1 cellular context compared by ENCODE assay signal in the genomic region with DNA sequence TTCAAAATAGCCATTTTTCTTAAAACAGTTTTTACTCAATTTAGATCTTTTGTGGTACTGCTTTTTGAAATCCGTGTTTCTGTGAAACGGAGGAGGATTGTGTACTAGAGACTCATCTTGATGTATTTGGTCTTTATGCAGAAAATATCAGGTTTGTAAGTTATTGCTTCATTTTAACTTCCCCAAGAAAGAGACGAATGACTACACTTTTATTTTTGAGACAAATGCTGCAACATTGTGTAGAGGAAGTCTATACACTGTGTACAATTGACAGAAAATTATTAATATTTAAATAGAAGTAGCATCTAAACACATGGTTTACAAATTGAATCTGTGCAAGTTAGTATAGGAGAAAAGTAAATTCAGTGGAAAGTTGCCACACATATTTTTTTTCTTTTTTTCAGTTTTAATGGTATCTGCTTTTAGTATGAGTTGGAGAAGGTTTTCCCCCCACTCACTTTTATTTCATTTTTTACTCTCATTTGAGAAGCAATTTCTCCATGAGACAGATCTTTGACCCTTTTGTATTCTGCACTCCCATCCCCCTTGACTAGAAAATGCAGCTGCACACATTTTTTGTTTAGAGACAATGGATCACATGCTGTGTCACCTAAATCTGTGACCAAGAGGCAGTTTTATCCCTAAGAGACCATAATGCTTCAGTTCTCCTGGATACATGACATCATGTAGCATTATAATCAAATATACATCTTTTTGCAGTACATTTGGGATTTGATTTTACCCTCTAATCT.
TF ChIP-seq lines count a peak whose summit lies in the region.

No MANE protein-coding gene starts in this region.

TF ChIP-seq in endothelial cell of umbilical vein, 7 proteins besides CTCF, POLR2A, EP300 and RAD21:
- TF ChIP-seq FOS (IDR thresholded peaks at IDR 0.05; ENCODE audit: borderline replicate concordance, insufficient read depth, low read length) (no peak), GATA2 (IDR thresholded peaks at IDR 0.05; ENCODE audit: insufficient read depth, insufficient read length, low read depth, low read length) (no peak), POLR2AphosphoS5 (IDR thresholded peaks at IDR 0.05; ENCODE audit: insufficient read depth, low read depth, low read length) (no peak), EZH2 (IDR thresholded peaks at IDR 0.05; ENCODE audit: borderline replicate concordance, low read depth, low read length, severe bottlenecking) (no peak), MYC (IDR thresholded peaks at IDR 0.05; ENCODE audit: low read depth, low read length) (no peak), JUN (IDR thresholded peaks at IDR 0.05; ENCODE audit: borderline replicate concordance, insufficient read depth, insufficient read length, low read depth) (no peak)
- TF ChIP-seq, protein P1, sequence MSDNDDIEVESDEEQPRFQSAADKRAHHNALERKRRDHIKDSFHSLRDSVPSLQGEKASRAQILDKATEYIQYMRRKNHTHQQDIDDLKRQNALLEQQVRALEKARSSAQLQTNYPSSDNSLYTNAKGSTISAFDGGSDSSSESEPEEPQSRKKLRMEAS (IDR thresholded peaks at IDR 0.05; ENCODE audit: insufficient read depth, insufficient read length) = no peak
